Comparison of ENCODE assay signal across 34 cellular contexts in the genomic region with DNA sequence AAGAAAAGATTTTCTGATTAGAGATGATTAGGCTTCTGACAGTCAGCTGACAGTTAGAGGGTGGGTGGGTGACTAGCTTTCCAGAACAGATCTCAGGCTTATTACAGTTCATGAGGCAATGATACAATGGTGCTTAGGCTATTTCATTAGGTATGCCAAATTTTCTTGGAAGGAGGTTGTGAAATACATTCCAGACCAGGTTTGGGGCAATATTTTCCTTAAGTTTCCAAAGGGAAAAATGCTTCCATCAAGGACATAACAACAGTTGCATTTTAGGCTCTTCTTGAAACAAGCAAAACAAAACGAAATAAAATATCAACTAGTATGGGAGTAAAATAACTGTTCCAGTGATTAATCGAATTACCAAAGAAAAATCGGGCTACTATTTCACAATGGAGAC. TPM values are rescaled to one million over a fixed set of nuclear protein-coding genes. Genes with fewer than 3 reads are reported as not detected.
"Had no signal": no experiment of that assay in that cellular context is flagged by ENCODE, and none has a peak within 500 bp of the region (broad histone marks: within the 10 kb centered on the region; RNA-seq: fewer than 3 reads in every experiment).

No MANE protein-coding gene starts in this region.

- H3K4me3 Mint-ChIP-seq: activated B cell treated with CpG ODN at 0.5 μM for 24 hours; activated CD4-positive, alpha-beta memory T cell treated with anti-CD3 and anti-CD28 coated beads for 36 hours; activated CD4-positive, alpha-beta T cell treated with anti-CD3 and anti-CD28 coated beads for 36 hours; activated CD4-positive, alpha-beta T cell treated with anti-CD3 and anti-CD28 coated beads, Interleukin-2, amount 10 ng/mL, durations not matched to agents 24 days and 14 days; activated CD8-positive, alpha-beta memory T cell treated with anti-CD3 and anti-CD28 coated beads, Interleukin-2, amount 10 ng/mL, durations not matched to agents 7 days and 5 days; activated CD8-positive, alpha-beta T cell treated with anti-CD3 and anti-CD28 coated beads, Interleukin-2, amount 10 ng/mL, durations not matched to agents 7 days and 5 days; activated naive CD4-positive, alpha-beta T cell treated with anti-CD3 and anti-CD28 coated beads, Interleukin-2, amount 10 ng/mL, durations not matched to agents 7 days and 5 days; activated naive CD8-positive, alpha-beta T cell treated with anti-CD3 and anti-CD28 coated beads, Interleukin-2, amount 10 ng/mL, durations not matched to agents 7 days and 5 days; activated T-cell treated with anti-CD3 and anti-CD28 coated beads, Interleukin-2, amount 50 U/mL, for 24 hours; activated T-cell treated with anti-CD3 and anti-CD28 coated beads, Interleukin-2, amount 50 U/mL, for 72 hours; central memory CD8-positive, alpha-beta T cell; dendritic cell treated with granulocyte-macrophage colony-stimulating factor and Interleukin-4, amounts not matched to agents 40 ng/mL and 50 ng/mL, for 4 days; endodermal cell; T-helper 17 cell; T-helper 2 cell treated with Interferon-gamma antibody and Interleukin-4, amounts not matched to agents 5 μg/mL and 100 μg/mL, for 36 hours had no signal

- H3K36me3 Mint-ChIP-seq: activated CD4-positive, alpha-beta memory T cell treated with anti-CD3 and anti-CD28 coated beads for 36 hours; activated CD8-positive, alpha-beta memory T cell treated with anti-CD3 and anti-CD28 coated beads, Interleukin-2, amount 10 ng/mL, durations not matched to agents 7 days and 5 days; activated naive CD4-positive, alpha-beta T cell treated with anti-CD3 and anti-CD28 coated beads, Interleukin-2, amount 10 ng/mL, durations not matched to agents 7 days and 5 days; activated naive CD4-positive, alpha-beta T cell treated with anti-CD3 and anti-CD28 coated beads, Interleukin-2, amount 50 U/mL, for 72 hours; activated naive CD8-positive, alpha-beta T cell treated with anti-CD3 and anti-CD28 coated beads, Interleukin-2, amount 10 ng/mL, durations not matched to agents 7 days and 5 days had no signal

- H3K27me3 Mint-ChIP-seq: activated B cell treated with CpG ODN at 0.5 μM for 24 hours; activated CD4-positive, alpha-beta memory T cell treated with anti-CD3 and anti-CD28 coated beads for 36 hours; activated CD4-positive, alpha-beta T cell treated with anti-CD3 and anti-CD28 coated beads for 36 hours; activated CD4-positive, alpha-beta T cell treated with anti-CD3 and anti-CD28 coated beads, Interleukin-2, amount 10 ng/mL, durations not matched to agents 24 days and 14 days; activated CD8-positive, alpha-beta memory T cell treated with anti-CD3 and anti-CD28 coated beads, Interleukin-2, amount 10 ng/mL, durations not matched to agents 7 days and 5 days; activated naive CD4-positive, alpha-beta T cell treated with anti-CD3 and anti-CD28 coated beads, Interleukin-2, amount 10 ng/mL, durations not matched to agents 7 days and 5 days; activated T-cell treated with anti-CD3 and anti-CD28 coated beads, Interleukin-2, amount 50 U/mL, for 24 hours; central memory CD8-positive, alpha-beta T cell; dendritic cell treated with granulocyte-macrophage colony-stimulating factor and Interleukin-4, amounts not matched to agents 40 ng/mL and 50 ng/mL, for 4 days; T-helper 17 cell had no signal

- ATAC-seq: activated CD4-positive, alpha-beta T cell treated with anti-CD3 and anti-CD28 coated beads for 36 hours; activated CD4-positive, CD25-positive, alpha-beta regulatory T cell treated with anti-CD3 and anti-CD28 coated beads, Interleukin-2, amount 50 U/mL, for 24 hours; activated CD8-positive, alpha-beta memory T cell treated with anti-CD3 and anti-CD28 coated beads, Interleukin-2, amount 10 ng/mL, durations not matched to agents 7 days and 5 days; activated CD8-positive, alpha-beta T cell treated with anti-CD3 and anti-CD28 coated beads, Interleukin-2, amount 10 ng/mL, durations not matched to agents 7 days and 5 days; activated naive CD4-positive, alpha-beta T cell treated with anti-CD3 and anti-CD28 coated beads, Interleukin-2, amount 50 U/mL, for 72 hours; activated T-cell treated with anti-CD3 and anti-CD28 coated beads, Interleukin-2, amount 50 U/mL, for 72 hours; esophagus mucosa; T-helper 17 cell had no signal

- DNase-seq: activated B cell treated with CpG ODN at 0.5 μM for 24 hours; activated CD4-positive, alpha-beta memory T cell treated with anti-CD3 and anti-CD28 coated beads for 36 hours; activated CD4-positive, alpha-beta T cell treated with anti-CD3 and anti-CD28 coated beads for 36 hours; activated CD4-positive, alpha-beta T cell treated with anti-CD3 and anti-CD28 coated beads, Interleukin-2, amount 10 ng/mL, durations not matched to agents 24 days and 14 days; activated CD8-positive, alpha-beta memory T cell treated with anti-CD3 and anti-CD28 coated beads, Interleukin-2, amount 10 ng/mL, durations not matched to agents 7 days and 5 days; activated CD8-positive, alpha-beta memory T cell treated with anti-CD3 and anti-CD28 coated beads, Interleukin-2, amount 50 U/mL, for 48 hours; activated CD8-positive, alpha-beta T cell treated with anti-CD3 and anti-CD28 coated beads, Interleukin-2, amount 10 ng/mL, durations not matched to agents 7 days and 5 days; activated gamma-delta T cell; activated naive CD4-positive, alpha-beta T cell; activated naive CD4-positive, alpha-beta T cell treated with anti-CD3 and anti-CD28 coated beads, Interleukin-2, amount 10 ng/mL, durations not matched to agents 7 days and 5 days; activated naive CD8-positive, alpha-beta T cell treated with anti-CD3 and anti-CD28 coated beads, Interleukin-2, amount 10 ng/mL, durations not matched to agents 7 days and 5 days; activated T-cell treated with anti-CD3 and anti-CD28 coated beads for 4 hours; activated T-cell treated with anti-CD3 and anti-CD28 coated beads, Interleukin-2, amount 50 U/mL, for 24 hours; activated T-cell treated with anti-CD3 and anti-CD28 coated beads, Interleukin-2, amount 50 U/mL, for 72 hours; amniotic stem cell; anterior cingulate cortex; brain microvascular endothelial cell; dorsolateral prefrontal cortex; effector memory CD4-positive, alpha-beta T cell; endodermal cell; foreskin fibroblast; head of caudate nucleus; T-helper 1 cell; T-helper 17 cell; T1000; WERI-Rb-1 had no signal

- H3K4me3 ChIP-seq: coronary artery, dorsolateral prefrontal cortex had no signal

- H3K27ac Mint-ChIP-seq: activated B cell treated with CpG ODN at 0.5 μM for 24 hours; activated CD4-positive, alpha-beta memory T cell treated with anti-CD3 and anti-CD28 coated beads for 36 hours; activated CD4-positive, alpha-beta T cell treated with anti-CD3 and anti-CD28 coated beads for 36 hours; activated CD4-positive, alpha-beta T cell treated with anti-CD3 and anti-CD28 coated beads, Interleukin-2, amount 10 ng/mL, durations not matched to agents 24 days and 14 days; activated CD8-positive, alpha-beta memory T cell treated with anti-CD3 and anti-CD28 coated beads, Interleukin-2, amount 10 ng/mL, durations not matched to agents 7 days and 5 days; activated CD8-positive, alpha-beta T cell treated with anti-CD3 and anti-CD28 coated beads, Interleukin-2, amount 10 ng/mL, durations not matched to agents 7 days and 5 days; activated naive CD4-positive, alpha-beta T cell treated with anti-CD3 and anti-CD28 coated beads, Interleukin-2, amount 10 ng/mL, durations not matched to agents 7 days and 5 days; activated naive CD4-positive, alpha-beta T cell treated with anti-CD3 and anti-CD28 coated beads, Interleukin-2, amount 50 U/mL, for 72 hours; activated naive CD8-positive, alpha-beta T cell treated with anti-CD3 and anti-CD28 coated beads, Interleukin-2, amount 10 ng/mL, durations not matched to agents 7 days and 5 days; activated T-cell treated with anti-CD3 and anti-CD28 coated beads, Interleukin-2, amount 50 U/mL, for 24 hours; activated T-cell treated with anti-CD3 and anti-CD28 coated beads, Interleukin-2, amount 50 U/mL, for 72 hours; dendritic cell treated with granulocyte-macrophage colony-stimulating factor and Interleukin-4, amounts not matched to agents 40 ng/mL and 50 ng/mL, for 4 days; endodermal cell; T-helper 17 cell; T-helper 2 cell treated with Interferon-gamma antibody and Interleukin-4, amounts not matched to agents 5 μg/mL and 100 μg/mL, for 36 hours had no signal

- H3K36me3 ChIP-seq: brain microvascular endothelial cell, WERI-Rb-1 had no signal

- H3K4me1 Mint-ChIP-seq: activated B cell treated with CpG ODN at 0.5 μM for 24 hours; activated CD4-positive, alpha-beta T cell treated with anti-CD3 and anti-CD28 coated beads for 36 hours; activated CD4-positive, alpha-beta T cell treated with anti-CD3 and anti-CD28 coated beads, Interleukin-2, amount 10 ng/mL, durations not matched to agents 24 days and 14 days; activated CD8-positive, alpha-beta memory T cell treated with anti-CD3 and anti-CD28 coated beads, Interleukin-2, amount 10 ng/mL, durations not matched to agents 7 days and 5 days; activated naive CD4-positive, alpha-beta T cell treated with anti-CD3 and anti-CD28 coated beads, Interleukin-2, amount 10 ng/mL, durations not matched to agents 7 days and 5 days; activated naive CD8-positive, alpha-beta T cell treated with anti-CD3 and anti-CD28 coated beads, Interleukin-2, amount 10 ng/mL, durations not matched to agents 7 days and 5 days; central memory CD8-positive, alpha-beta T cell; T-helper 17 cell had no signal

- H3K27ac ChIP-seq: brain microvascular endothelial cell, coronary artery, dorsolateral prefrontal cortex, WERI-Rb-1 had no signal

- H3K9me3 Mint-ChIP-seq: activated B cell treated with CpG ODN at 0.5 μM for 24 hours; activated CD4-positive, alpha-beta memory T cell treated with anti-CD3 and anti-CD28 coated beads for 36 hours; activated CD4-positive, alpha-beta T cell treated with anti-CD3 and anti-CD28 coated beads, Interleukin-2, amount 10 ng/mL, durations not matched to agents 24 days and 14 days; activated naive CD8-positive, alpha-beta T cell treated with anti-CD3 and anti-CD28 coated beads, Interleukin-2, amount 10 ng/mL, durations not matched to agents 7 days and 5 days; central memory CD8-positive, alpha-beta T cell; dendritic cell treated with granulocyte-macrophage colony-stimulating factor and Interleukin-4, amounts not matched to agents 40 ng/mL and 50 ng/mL, for 4 days; T-helper 2 cell treated with Interferon-gamma antibody and Interleukin-4, amounts not matched to agents 5 μg/mL and 100 μg/mL, for 36 hours had no signal

- H3K27me3 ChIP-seq: brain microvascular endothelial cell, dorsolateral prefrontal cortex had no signal

RNA-seq across cellular contexts. Expression of a gene that starts 59.3 kb away (rescaled TPM):
- total RNA-seq: activated B cell treated with CpG ODN at 0.5 μM for 24 hours; activated CD4-positive, alpha-beta memory T cell treated with anti-CD3 and anti-CD28 coated beads for 36 hours; activated CD4-positive, alpha-beta T cell treated with anti-CD3 and anti-CD28 coated beads for 36 hours; activated CD4-positive, alpha-beta T cell treated with anti-CD3 and anti-CD28 coated beads, Interleukin-2, amount 10 ng/mL, durations not matched to agents 24 days and 14 days; activated CD8-positive, alpha-beta memory T cell treated with anti-CD3 and anti-CD28 coated beads for 36 hours; activated CD8-positive, alpha-beta memory T cell treated with anti-CD3 and anti-CD28 coated beads, Interleukin-2, amount 10 ng/mL, durations not matched to agents 7 days and 5 days; activated CD8-positive, alpha-beta T cell treated with anti-CD3 and anti-CD28 coated beads, Interleukin-2, amount 10 ng/mL, durations not matched to agents 7 days and 5 days; activated naive CD4-positive, alpha-beta T cell treated with anti-CD3 and anti-CD28 coated beads, Interleukin-2, amount 50 U/mL, for 72 hours; activated naive CD8-positive, alpha-beta T cell treated with anti-CD3 and anti-CD28 coated beads, Interleukin-2, amount 10 ng/mL, durations not matched to agents 7 days and 5 days; activated T-cell treated with anti-CD3 and anti-CD28 coated beads, Interleukin-2, amount 50 U/mL, for 72 hours; T-helper 17 cell had no signal
